ENCODE assay signal across 1 cellular context in genomic region chr3:196942226-196942914, GRCh38.
TF ChIP-seq lines count a peak whose summit lies in the region.

NCBP2 (minus strand) TSS chr3:196942528; CDS start chr3:196942503, 25 bp downstream.

TF ChIP-seq in HepG2, 621 proteins besides CTCF, POLR2A, EP300 and RAD21 (continued from another document and continues in another):
- TF ChIP-seq TRIM22 (IDR thresholded peaks at IDR 0.05) (no peak), ZNF782 (CRISPR knock-in tag; IDR thresholded peaks at IDR 0.05; ENCODE audit: borderline replicate concordance) (peak; percentile 75), SALL2 (CRISPR knock-in tag; IDR thresholded peaks at IDR 0.05) (0 out of 2 replicates have a peak, but pooled peaks have one; percentile 21), NR3C1 (CRISPR knock-in tag; IDR thresholded peaks at IDR 0.05) (no peak), ZIK1 (CRISPR knock-in tag; IDR thresholded peaks at IDR 0.05; ENCODE audit: borderline replicate concordance, low read depth) (peak; percentile 84; the same call in 1 of the 2 replicates), GATAD2A (CRISPR knock-in tag; IDR thresholded peaks at IDR 0.05) (peak; percentile 83; the same call in 1 of the 2 replicates), CBX1 (IDR thresholded peaks at IDR 0.05; ENCODE audit: low read depth) (peak; percentile 60), SUZ12 (IDR thresholded peaks at IDR 0.05; ENCODE audit: low read depth, low read length) (no peak), ZNF788 (CRISPR knock-in tag; IDR thresholded peaks at IDR 0.05; ENCODE audit: borderline replicate concordance) (peak; percentile 43; the same call in 1 of the 2 replicates), ARNT (IDR thresholded peaks at IDR 0.05) (no peak), ATAD3A (CRISPR knock-in tag; IDR thresholded peaks at IDR 0.05) (no peak), ZKSCAN8 (CRISPR knock-in tag; IDR thresholded peaks at IDR 0.05; ENCODE audit: borderline replicate concordance) (peak; percentile 76; the same call in 1 of the 2 replicates), ZFYVE20 (CRISPR knock-in tag; IDR thresholded peaks at IDR 0.05; ENCODE audit: borderline replicate concordance, low read depth) (0 out of 2 replicates have a peak, but pooled peaks have one; percentile 74), MZF1 (CRISPR knock-in tag; IDR thresholded peaks at IDR 0.05; ENCODE audit: borderline replicate concordance) (no peak), ZNF512 (CRISPR knock-in tag; IDR thresholded peaks at IDR 0.05) (no peak), ZNF850 (CRISPR knock-in tag; conservative IDR thresholded peaks at IDR 0.05) (no peak), SSRP1 (CRISPR knock-in tag; IDR thresholded peaks at IDR 0.05) (peak; percentile 79; the same call in 1 of the 2 replicates), ZNF790 (CRISPR knock-in tag; IDR thresholded peaks at IDR 0.05; ENCODE audit: borderline replicate concordance) (peak; percentile 93), TEAD2 (CRISPR knock-in tag; IDR thresholded peaks at IDR 0.05) (no peak), ZNF678 (CRISPR knock-in tag; IDR thresholded peaks at IDR 0.05) (peak; percentile 49; the same call in 1 of the 2 replicates), ATF7-NPFF (CRISPR knock-in tag; IDR thresholded peaks at IDR 0.05; ENCODE audit: low read depth) (peak; percentile 97), ZNF20 (CRISPR knock-in tag; IDR thresholded peaks at IDR 0.05) (peak; percentile 86; the same call in 1 of the 2 replicates), ZNF180 (CRISPR knock-in tag; IDR thresholded peaks at IDR 0.05; ENCODE audit: borderline replicate concordance, low read depth) (no peak), BRCA1 (CRISPR knock-in tag; IDR thresholded peaks at IDR 0.05) (peak; percentile 40), MTA3 (CRISPR knock-in tag; IDR thresholded peaks at IDR 0.05) (no peak), SP4 (CRISPR knock-in tag; IDR thresholded peaks at IDR 0.05) (peak; percentile 77; the same call in 1 of the 2 replicates), CBX5 (CRISPR knock-in tag; IDR thresholded peaks at IDR 0.05; ENCODE audit: borderline replicate concordance) (peak; percentile 96; the same call in 1 of the 2 replicates), HIC2 (CRISPR knock-in tag; IDR thresholded peaks at IDR 0.05; ENCODE audit: low read depth) (no peak), RFX5 (IDR thresholded peaks at IDR 0.05; ENCODE audit: low read depth, low read length) (peak; percentile 37; the same call in 1 of the 2 replicates), FUBP1 (CRISPR knock-in tag; IDR thresholded peaks at IDR 0.05; ENCODE audit: borderline replicate concordance) (0 out of 2 replicates have a peak, but pooled peaks have one; percentile 17), CREB1 (IDR thresholded peaks at IDR 0.05) (peak; percentile 99), CREB1 (CRISPR knock-in tag; IDR thresholded peaks at IDR 0.05) (peak; percentile 98), SIN3B (IDR thresholded peaks at IDR 0.05; ENCODE audit: low read length) (peak; percentile 92), ZNF567 (CRISPR knock-in tag; IDR thresholded peaks at IDR 0.05; ENCODE audit: borderline replicate concordance) (peak; percentile 89; the same call in 1 of the 2 replicates), SNRNP70 (IDR thresholded peaks at IDR 0.05; ENCODE audit: low read depth, low read length) (0 out of 2 replicates have a peak, but pooled peaks have one; percentile 43), NBN (conservative IDR thresholded peaks at IDR 0.05) (no peak), ZNF605 (CRISPR knock-in tag; IDR thresholded peaks at IDR 0.05) (peak; percentile 87; the same call in 1 of the 2 replicates), KAT2B (IDR thresholded peaks at IDR 0.05; ENCODE audit: borderline replicate concordance, low read depth, low read length) (no peak), YEATS4 (CRISPR knock-in tag; IDR thresholded peaks at IDR 0.05; ENCODE audit: borderline replicate concordance) (peak; percentile 95), JUND (CRISPR knock-in tag; IDR thresholded peaks at IDR 0.05) (0 out of 2 replicates have a peak, but pooled peaks have one; percentile 32), RXRA (CRISPR knock-in tag; IDR thresholded peaks at IDR 0.05) (peak; percentile 80), RFX3 (CRISPR knock-in tag; IDR thresholded peaks at IDR 0.05) (no peak), TBL1XR1 (IDR thresholded peaks at IDR 0.05; ENCODE audit: borderline replicate concordance, low read length, partially characterized antibody) (no peak)
- TF ChIP-seq, protein P1, sequence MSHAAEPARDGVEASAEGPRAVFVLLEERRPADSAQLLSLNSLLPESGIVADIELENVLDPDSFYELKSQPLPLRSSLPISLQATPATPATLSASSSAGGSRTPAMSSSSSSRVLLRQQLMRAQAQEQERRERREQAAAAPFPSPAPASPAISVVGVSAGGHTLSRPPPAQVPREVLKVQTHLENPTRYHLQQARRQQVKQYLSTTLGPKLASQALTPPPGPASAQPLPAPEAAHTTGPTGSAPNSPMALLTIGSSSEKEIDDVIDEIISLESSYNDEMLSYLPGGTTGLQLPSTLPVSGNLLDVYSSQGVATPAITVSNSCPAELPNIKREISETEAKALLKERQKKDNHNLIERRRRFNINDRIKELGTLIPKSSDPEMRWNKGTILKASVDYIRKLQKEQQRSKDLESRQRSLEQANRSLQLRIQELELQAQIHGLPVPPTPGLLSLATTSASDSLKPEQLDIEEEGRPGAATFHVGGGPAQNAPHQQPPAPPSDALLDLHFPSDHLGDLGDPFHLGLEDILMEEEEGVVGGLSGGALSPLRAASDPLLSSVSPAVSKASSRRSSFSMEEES (CRISPR knock-in tag; IDR thresholded peaks at IDR 0.05) = peak; percentile 82
- TF ChIP-seq, protein P2, sequence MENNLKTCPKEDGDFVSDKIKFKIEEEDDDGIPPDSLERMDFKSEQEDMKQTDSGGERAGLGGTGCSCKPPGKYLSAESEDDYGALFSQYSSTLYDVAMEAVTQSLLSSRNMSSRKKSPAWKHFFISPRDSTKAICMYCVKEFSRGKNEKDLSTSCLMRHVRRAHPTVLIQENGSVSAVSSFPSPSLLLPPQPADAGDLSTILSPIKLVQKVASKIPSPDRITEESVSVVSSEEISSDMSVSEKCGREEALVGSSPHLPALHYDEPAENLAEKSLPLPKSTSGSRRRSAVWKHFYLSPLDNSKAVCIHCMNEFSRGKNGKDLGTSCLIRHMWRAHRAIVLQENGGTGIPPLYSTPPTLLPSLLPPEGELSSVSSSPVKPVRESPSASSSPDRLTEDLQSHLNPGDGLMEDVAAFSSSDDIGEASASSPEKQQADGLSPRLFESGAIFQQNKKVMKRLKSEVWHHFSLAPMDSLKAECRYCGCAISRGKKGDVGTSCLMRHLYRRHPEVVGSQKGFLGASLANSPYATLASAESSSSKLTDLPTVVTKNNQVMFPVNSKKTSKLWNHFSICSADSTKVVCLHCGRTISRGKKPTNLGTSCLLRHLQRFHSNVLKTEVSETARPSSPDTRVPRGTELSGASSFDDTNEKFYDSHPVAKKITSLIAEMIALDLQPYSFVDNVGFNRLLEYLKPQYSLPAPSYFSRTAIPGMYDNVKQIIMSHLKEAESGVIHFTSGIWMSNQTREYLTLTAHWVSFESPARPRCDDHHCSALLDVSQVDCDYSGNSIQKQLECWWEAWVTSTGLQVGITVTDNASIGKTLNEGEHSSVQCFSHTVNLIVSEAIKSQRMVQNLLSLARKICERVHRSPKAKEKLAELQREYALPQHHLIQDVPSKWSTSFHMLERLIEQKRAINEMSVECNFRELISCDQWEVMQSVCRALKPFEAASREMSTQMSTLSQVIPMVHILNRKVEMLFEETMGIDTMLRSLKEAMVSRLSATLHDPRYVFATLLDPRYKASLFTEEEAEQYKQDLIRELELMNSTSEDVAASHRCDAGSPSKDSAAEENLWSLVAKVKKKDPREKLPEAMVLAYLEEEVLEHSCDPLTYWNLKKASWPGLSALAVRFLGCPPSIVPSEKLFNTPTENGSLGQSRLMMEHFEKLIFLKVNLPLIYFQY (CRISPR knock-in tag; IDR thresholded peaks at IDR 0.05; ENCODE audit: borderline replicate concordance) = peak; percentile 90; the same call in 1 of the 2 replicates
- TF ChIP-seq, protein P3, sequence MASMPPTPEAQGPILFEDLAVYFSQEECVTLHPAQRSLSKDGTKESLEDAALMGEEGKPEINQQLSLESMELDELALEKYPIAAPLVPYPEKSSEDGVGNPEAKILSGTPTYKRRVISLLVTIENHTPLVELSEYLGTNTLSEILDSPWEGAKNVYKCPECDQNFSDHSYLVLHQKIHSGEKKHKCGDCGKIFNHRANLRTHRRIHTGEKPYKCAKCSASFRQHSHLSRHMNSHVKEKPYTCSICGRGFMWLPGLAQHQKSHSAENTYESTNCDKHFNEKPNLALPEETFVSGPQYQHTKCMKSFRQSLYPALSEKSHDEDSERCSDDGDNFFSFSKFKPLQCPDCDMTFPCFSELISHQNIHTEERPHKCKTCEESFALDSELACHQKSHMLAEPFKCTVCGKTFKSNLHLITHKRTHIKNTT (CRISPR knock-in tag; IDR thresholded peaks at IDR 0.05) = 0 out of 2 replicates have a peak, but pooled peaks have one; percentile 8
- TF ChIP-seq, protein P4, sequence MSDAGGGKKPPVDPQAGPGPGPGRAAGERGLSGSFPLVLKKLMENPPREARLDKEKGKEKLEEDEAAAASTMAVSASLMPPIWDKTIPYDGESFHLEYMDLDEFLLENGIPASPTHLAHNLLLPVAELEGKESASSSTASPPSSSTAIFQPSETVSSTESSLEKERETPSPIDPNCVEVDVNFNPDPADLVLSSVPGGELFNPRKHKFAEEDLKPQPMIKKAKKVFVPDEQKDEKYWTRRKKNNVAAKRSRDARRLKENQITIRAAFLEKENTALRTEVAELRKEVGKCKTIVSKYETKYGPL (CRISPR knock-in tag; IDR thresholded peaks at IDR 0.05) = no peak; the same call in 1 of the 2 replicates
